ENCODE assay signal across 34 cellular contexts in genomic region chr11:20547411-20547810, GRCh38. TPM values are rescaled to one million over a fixed set of nuclear protein-coding genes. Genes with fewer than 3 reads are reported as not detected.
"Had no signal": no experiment of that assay in that cellular context is flagged by ENCODE, and none has a peak within 500 bp of the region (broad histone marks: within the 10 kb centered on the region; RNA-seq: fewer than 3 reads in every experiment).

No MANE protein-coding gene starts in this region.

- H3K27me3 ChIP-seq: ovary, spleen, stomach, thyroid gland, tibial nerve, upper lobe of left lung, vagina had no signal

- H3K4me3 ChIP-seq: neural progenitor cell, ovary, psoas muscle, skin epidermis, smooth muscle cell, spleen, stomach, thoracic aorta, thyroid gland, tibial nerve, upper lobe of left lung, vagina had no signal

- H3K4me1 ChIP-seq: parathyroid adenoma, psoas muscle, spleen, stomach, thyroid gland, tibial nerve, upper lobe of left lung, vagina had no signal

- H3K79me2 ChIP-seq: parathyroid adenoma had no signal

- H3K9me3 ChIP-seq: ovary, psoas muscle, spleen, stomach, thoracic aorta, thyroid gland, tibial nerve, upper lobe of left lung, vagina had no signal

- H2AFZ ChIP-seq: neural progenitor cell, parathyroid adenoma had no signal

- H3K27ac ChIP-seq: neural progenitor cell, ovary, parathyroid adenoma, psoas muscle, skin epidermis, spleen, stomach, thoracic aorta, thyroid gland, tibial nerve, upper lobe of left lung, vagina had no signal

- H3K9ac ChIP-seq: neural progenitor cell, parathyroid adenoma had no signal

- H3K36me3 ChIP-seq: neural progenitor cell, ovary, spleen, stomach, thoracic aorta, thyroid gland, tibial nerve, upper lobe of left lung, vagina had no signal

- FAIRE-seq: urothelium cell line had no signal

- DNase-seq: naive thymus-derived CD4-positive, alpha-beta T cell; natural killer cell; occipital lobe; ovary; posterior cingulate gyrus; psoas muscle; right cardiac atrium; spleen; stimulated activated CD4-positive, alpha-beta T cell treated with anti-CD3 and anti-CD28 coated beads, Interleukin-12 subunit alpha, Interleukin-12 subunit beta, amount 100 ng/mL, for 4 hours; stimulated activated CD4-positive, alpha-beta T cell treated with anti-CD3 and anti-CD28 coated beads, Interleukin-1b, Interleukin-23, amount 100 ng/mL, for 48 hours; stimulated activated CD4-positive, alpha-beta T cell treated with anti-CD3 and anti-CD28 coated beads, Interleukin-4, amount 100 ng/mL, for 1 hour; stimulated activated CD4-positive, alpha-beta T cell treated with anti-CD3 and anti-CD28 coated beads, Interleukin-4, amount 100 ng/mL, for 4 hours; stimulated activated CD8-positive, alpha-beta memory T cell treated with anti-CD3 and anti-CD28 coated beads, Interleukin-4, amount 100 ng/mL, for 48 hours; stimulated activated naive B cell treated with anti-CD40 and anti-IgM and Interleukin-4, amounts not matched to agents 10 μg/mL and 1 μg/mL and 100 μg/mL, for 72 hours; stimulated activated naive CD4-positive, alpha-beta T cell treated with Interleukin-2 at 50 U/mL for 16 hours; stomach; thyroid gland; trophoblast cell; upper lobe of left lung had no signal

- ATAC-seq: naive thymus-derived CD4-positive, alpha-beta T cell; natural killer cell; psoas muscle; right cardiac atrium; sciatic nerve; stimulated activated naive B cell treated with anti-CD40 and anti-IgM and Interleukin-4, amounts not matched to agents 10 μg/mL and 1 μg/mL and 100 μg/mL, for 72 hours had no signal

- H3K4me2 ChIP-seq: neural progenitor cell, smooth muscle cell had no signal

RNA-seq across cellular contexts. Expression of gene SLC6A5, which starts 52.0 kb away (rescaled TPM):
- total RNA-seq: naive thymus-derived CD4-positive, alpha-beta T cell; natural killer cell; occipital lobe; osteoblast; ovary; progenitor cell of endocrine pancreas; psoas muscle; renal cortical epithelial cell; right cardiac atrium; sciatic nerve; smooth muscle cell; spleen; stomach; subcutaneous adipose tissue; thoracic aorta; thyroid gland; tibial nerve; upper lobe of left lung; ureter; vagina had no signal
- polyA plus RNA-seq: naive thymus-derived CD4-positive, alpha-beta T cell; neural cell; psoas muscle; right cardiac atrium; smooth muscle cell; spleen; stomach had no signal
